ENCODE assay signal across 2 cellular contexts in genomic region chr15:58478579-58478978, GRCh38.
TF ChIP-seq lines count a peak whose summit lies in the region.

No MANE protein-coding gene starts in this region.

TF ChIP-seq in K562, 482 proteins besides CTCF, POLR2A, EP300 and RAD21:
- TF ChIP-seq, protein P1, sequence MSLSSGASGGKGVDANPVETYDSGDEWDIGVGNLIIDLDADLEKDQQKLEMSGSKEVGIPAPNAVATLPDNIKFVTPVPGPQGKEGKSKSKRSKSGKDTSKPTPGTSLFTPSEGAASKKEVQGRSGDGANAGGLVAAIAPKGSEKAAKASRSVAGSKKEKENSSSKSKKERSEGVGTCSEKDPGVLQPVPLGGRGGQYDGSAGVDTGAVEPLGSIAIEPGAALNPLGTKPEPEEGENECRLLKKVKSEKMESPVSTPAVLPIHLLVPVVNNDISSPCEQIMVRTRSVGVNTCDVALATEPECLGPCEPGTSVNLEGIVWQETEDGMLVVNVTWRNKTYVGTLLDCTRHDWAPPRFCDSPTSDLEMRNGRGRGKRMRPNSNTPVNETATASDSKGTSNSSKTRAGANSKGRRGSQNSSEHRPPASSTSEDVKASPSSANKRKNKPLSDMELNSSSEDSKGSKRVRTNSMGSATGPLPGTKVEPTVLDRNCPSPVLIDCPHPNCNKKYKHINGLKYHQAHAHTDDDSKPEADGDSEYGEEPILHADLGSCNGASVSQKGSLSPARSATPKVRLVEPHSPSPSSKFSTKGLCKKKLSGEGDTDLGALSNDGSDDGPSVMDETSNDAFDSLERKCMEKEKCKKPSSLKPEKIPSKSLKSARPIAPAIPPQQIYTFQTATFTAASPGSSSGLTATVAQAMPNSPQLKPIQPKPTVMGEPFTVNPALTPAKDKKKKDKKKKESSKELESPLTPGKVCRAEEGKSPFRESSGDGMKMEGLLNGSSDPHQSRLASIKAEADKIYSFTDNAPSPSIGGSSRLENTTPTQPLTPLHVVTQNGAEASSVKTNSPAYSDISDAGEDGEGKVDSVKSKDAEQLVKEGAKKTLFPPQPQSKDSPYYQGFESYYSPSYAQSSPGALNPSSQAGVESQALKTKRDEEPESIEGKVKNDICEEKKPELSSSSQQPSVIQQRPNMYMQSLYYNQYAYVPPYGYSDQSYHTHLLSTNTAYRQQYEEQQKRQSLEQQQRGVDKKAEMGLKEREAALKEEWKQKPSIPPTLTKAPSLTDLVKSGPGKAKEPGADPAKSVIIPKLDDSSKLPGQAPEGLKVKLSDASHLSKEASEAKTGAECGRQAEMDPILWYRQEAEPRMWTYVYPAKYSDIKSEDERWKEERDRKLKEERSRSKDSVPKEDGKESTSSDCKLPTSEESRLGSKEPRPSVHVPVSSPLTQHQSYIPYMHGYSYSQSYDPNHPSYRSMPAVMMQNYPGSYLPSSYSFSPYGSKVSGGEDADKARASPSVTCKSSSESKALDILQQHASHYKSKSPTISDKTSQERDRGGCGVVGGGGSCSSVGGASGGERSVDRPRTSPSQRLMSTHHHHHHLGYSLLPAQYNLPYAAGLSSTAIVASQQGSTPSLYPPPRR (CRISPR knock-in tag; IDR thresholded peaks at IDR 0.05; ENCODE audit: borderline replicate concordance) = no peak
- TF ChIP-seq ESRRA (IDR thresholded peaks at IDR 0.05; ENCODE audit: borderline replicate concordance, low read depth) = peak; percentile 67; the same call in 1 of the 2 replicates
- no peak for TF ChIP-seq ZNF780A (CRISPR knock-in tag; IDR thresholded peaks at IDR 0.05)
- TF ChIP-seq ZNF212 (CRISPR knock-in tag; IDR thresholded peaks at IDR 0.05) = no peak
- TF ChIP-seq ESRRB (CRISPR knock-in tag; IDR thresholded peaks at IDR 0.05; ENCODE audit: borderline replicate concordance) = no peak
- TF ChIP-seq ZNF217 (CRISPR knock-in tag; IDR thresholded peaks at IDR 0.05) = no peak
TF ChIP-seq in K562: peak in this region for 1.

TF ChIP-seq in GM12891, 5 proteins besides CTCF, POLR2A, EP300 and RAD21:
- TF ChIP-seq POLR2AphosphoS5 (IDR thresholded peaks at IDR 0.05; ENCODE audit: low read depth, low read length) = no peak
- TF ChIP-seq PAX5 (IDR thresholded peaks at IDR 0.05; ENCODE audit: insufficient read depth, low read length, severe bottlenecking) = no peak
- no peak for TF ChIP-seq POU2F2 (IDR thresholded peaks at IDR 0.05; ENCODE audit: low read depth, low read length)
- TF ChIP-seq TAF1 (IDR thresholded peaks at IDR 0.05; ENCODE audit: low read depth, low read length) = no peak
- no peak for TF ChIP-seq SPI1 (IDR thresholded peaks at IDR 0.05; ENCODE audit: low read depth, low read length)
